In genomic region chr2:43566461-43566729, GRCh38 we compare ENCODE assay signal across 21 cellular contexts. TPM values are rescaled to one million over a fixed set of nuclear protein-coding genes. Genes with fewer than 3 reads are reported as not detected.
DNase-seq lines count a peak whose midpoint lies in the region; ATAC-seq lines count a peak whose summit lies in the region.
"Had no signal": no experiment of that assay in that cellular context is flagged by ENCODE, and none has a peak within 500 bp of the region (broad histone marks: within the 10 kb centered on the region; RNA-seq: fewer than 3 reads in every experiment).

No MANE protein-coding gene starts in this region.

- peak overlapping the region; percentile 6 for H3K27ac Mint-ChIP-seq in T-helper 1 cell treated with Interleukin-12 subunit alpha and Interleukin-12 subunit beta and Interleukin-4 antibody, amounts not matched to agents 30 μg/mL and 1 μg/mL, for 36 hours
- H3K27ac Mint-ChIP-seq in activated naive CD8-positive, alpha-beta T cell treated with anti-CD3 and anti-CD28 coated beads for 36 hours, result peak overlapping the region; percentile 32

- no peak overlapping the region for H3K4me3 Mint-ChIP-seq in T-helper 1 cell treated with Interleukin-12 subunit alpha and Interleukin-12 subunit beta and Interleukin-4 antibody, amounts not matched to agents 30 μg/mL and 1 μg/mL, for 36 hours
- no peak overlapping the region for H3K4me3 Mint-ChIP-seq in activated naive CD8-positive, alpha-beta T cell treated with anti-CD3 and anti-CD28 coated beads for 36 hours

- DNase-seq in T-helper 1 cell, result no peak
- no peak for DNase-seq in activated naive CD8-positive, alpha-beta T cell treated with anti-CD3 and anti-CD28 coated beads for 36 hours
- DNase-seq in NCI-H82 (lab: John Stamatoyannopoulos, UW), result no peak
- DNase-seq in NCI-H2171 (lab: John Stamatoyannopoulos, UW), result no peak
- no peak for DNase-seq in stimulated activated naive CD4-positive, alpha-beta T cell (lab: John Stamatoyannopoulos, UW)
- DNase-seq: amniotic stem cell; BE2C; GDM1; left lung; MG63; mucosa of descending colon; NCI-H187; retina; SK-N-SH; stimulated activated CD4-positive, alpha-beta T cell treated with anti-CD3 and anti-CD28 coated beads, Interleukin-12 subunit alpha, Interleukin-12 subunit beta, amount 100 ng/mL, for 4 hours; transverse colon had no signal

- H3K27me3 Mint-ChIP-seq in T-helper 1 cell treated with Interleukin-12 subunit alpha and Interleukin-12 subunit beta and Interleukin-4 antibody, amounts not matched to agents 30 μg/mL and 1 μg/mL, for 36 hours (ENCODE audit: low read depth), result no peaks in the 10 kb centered on the region
- H3K27me3 Mint-ChIP-seq in activated naive CD8-positive, alpha-beta T cell treated with anti-CD3 and anti-CD28 coated beads for 36 hours, result no peaks in the 10 kb centered on the region

- H3K9me3 Mint-ChIP-seq in T-helper 1 cell treated with Interleukin-12 subunit alpha and Interleukin-12 subunit beta and Interleukin-4 antibody, amounts not matched to agents 30 μg/mL and 1 μg/mL, for 36 hours, result no peaks in the 10 kb centered on the region
- no peaks in the 10 kb centered on the region for H3K9me3 Mint-ChIP-seq in activated naive CD8-positive, alpha-beta T cell treated with anti-CD3 and anti-CD28 coated beads for 36 hours

- H3K4me1 Mint-ChIP-seq in T-helper 1 cell treated with Interleukin-12 subunit alpha and Interleukin-12 subunit beta and Interleukin-4 antibody, amounts not matched to agents 30 μg/mL and 1 μg/mL, for 36 hours (ENCODE audit: low read depth), result peaks cover 54% of the 10 kb centered on the region
- H3K4me1 Mint-ChIP-seq in activated naive CD8-positive, alpha-beta T cell treated with anti-CD3 and anti-CD28 coated beads for 36 hours, result peaks cover 41% of the 10 kb centered on the region

- peaks cover 42% of the 10 kb centered on the region for H3K36me3 Mint-ChIP-seq in T-helper 1 cell treated with Interleukin-12 subunit alpha and Interleukin-12 subunit beta and Interleukin-4 antibody, amounts not matched to agents 30 μg/mL and 1 μg/mL, for 36 hours (ENCODE audit: low read depth)
- H3K36me3 Mint-ChIP-seq in activated naive CD8-positive, alpha-beta T cell treated with anti-CD3 and anti-CD28 coated beads for 36 hours, result peaks cover 50% of the 10 kb centered on the region

- ATAC-seq in GM18870 (IDR thresholded peaks at IDR 0.05; ENCODE audit: unreplicated experiment), result peak; percentile 20
- ATAC-seq in HG02938 (IDR thresholded peaks at IDR 0.05; ENCODE audit: unreplicated experiment), result peak; percentile 45
- ATAC-seq: esophagus mucosa, gastroesophageal sphincter, left lung, mucosa of descending colon had no signal

RNA-seq across cellular contexts. Expression of gene THADA, which starts 29.4 kb away (rescaled TPM):
- total RNA-seq in activated naive CD8-positive, alpha-beta T cell treated with anti-CD3 and anti-CD28 coated beads for 36 hours, result 10 to 100 TPM; 34.5 to 35.2 TPM
